In the genomic region with DNA sequence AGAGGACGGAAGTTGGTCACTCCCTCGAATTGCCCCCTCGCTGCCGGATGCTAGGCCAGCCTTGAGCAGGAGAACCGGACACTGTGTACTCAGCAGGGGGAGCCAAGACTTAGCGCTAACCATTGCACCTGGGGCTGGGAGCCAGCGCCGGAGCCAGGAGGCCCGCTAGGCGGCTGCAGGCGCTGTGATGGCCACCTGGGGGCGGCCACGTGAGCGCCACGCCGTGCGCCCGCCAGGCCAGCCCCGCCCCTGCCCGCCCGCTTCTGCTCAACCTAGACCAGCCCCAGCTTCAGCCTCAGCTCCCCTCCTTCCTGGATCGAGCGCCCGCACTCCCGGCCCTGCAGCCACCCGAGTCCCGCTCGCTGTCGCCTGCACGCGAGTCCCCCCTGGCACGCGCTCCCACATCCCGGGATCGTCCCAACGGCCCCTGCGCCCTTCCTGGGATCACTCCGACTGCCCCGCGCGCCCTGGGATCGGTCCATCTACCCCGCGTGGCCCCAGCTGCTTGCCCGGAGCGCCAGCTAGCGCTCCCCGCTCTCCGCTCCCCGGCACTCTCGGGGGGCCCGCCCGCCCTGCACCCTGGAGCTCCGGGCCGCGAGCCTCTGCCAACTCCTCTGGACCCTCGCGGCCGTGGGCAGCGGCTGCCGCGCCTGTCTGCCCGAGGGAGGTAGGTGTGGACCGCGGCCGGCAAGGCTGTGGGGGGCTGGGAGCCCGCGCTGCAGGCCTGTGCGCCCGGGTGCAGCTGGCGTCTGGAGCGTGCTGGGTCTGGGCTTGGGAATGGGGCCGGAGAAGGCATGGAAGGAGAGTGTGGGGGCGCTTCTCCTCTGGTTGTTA, we compare ENCODE assay signal across 8 cellular contexts. TPM values are rescaled to one million over a fixed set of nuclear protein-coding genes. Genes with fewer than 3 reads are reported as not detected.
A peak's percentile ranks its signal among the peaks of the same experiment; 100 is the strongest.
DNase-seq lines count a peak whose midpoint lies in the region; ATAC-seq and TF ChIP-seq lines count a peak whose summit lies in the region.

TSS of gene EEF2K (plus strand) at position 266 of the 834 bp plus-strand sequence. CDS start 19,452 bp downstream, outside the sequence.

- POLR2A ChIA-PET in activated CD4-positive, alpha-beta T cell treated with anti-CD3 and anti-CD28 coated beads for 36 hours (lab: Charles Lee) = interaction anchor here (0.6 to 1.6 kb wide), 3 partner anchors 10 to 91 kb away, joined by 3 to 11 read pairs (median 3); partner anchors contain the start of gene POLR3E

- ATAC-seq in GM19025 (IDR thresholded peaks at IDR 0.05; ENCODE audit: low read depth, unreplicated experiment) (peak; percentile 71), HG03342 (IDR thresholded peaks at IDR 0.05; ENCODE audit: unreplicated experiment) (peak; percentile 73)
- ATAC-seq in activated CD4-positive, alpha-beta T cell treated with anti-CD3 and anti-CD28 coated beads for 36 hours = peak; percentile 88

- CTCF ChIA-PET in activated CD4-positive, alpha-beta T cell treated with anti-CD3 and anti-CD28 coated beads for 36 hours (lab: Charles Lee) = interaction anchor here (0.6 to 6.2 kb wide), 9 partner anchors 10 to 92 kb away, joined by 3 to 55 read pairs (median 5); partner anchors contain the start of gene POLR3E

- H3K4me1 Mint-ChIP-seq in activated CD4-positive, alpha-beta T cell treated with anti-CD3 and anti-CD28 coated beads for 36 hours = peaks cover 36% of the 10 kb centered on the region

- H3K27me3 Mint-ChIP-seq in activated CD4-positive, alpha-beta T cell treated with anti-CD3 and anti-CD28 coated beads for 36 hours = no peaks in the 10 kb centered on the region

- intact Hi-C loops in activated CD4-positive, alpha-beta T cell treated with anti-CD3 and anti-CD28 coated beads for 36 hours (cut with DNase I, micrococcal nuclease) = loop anchor here (1.0 to 2.0 kb wide), 6 partner anchors 11 to 92 kb away; partner anchors contain the start of gene POLR3E (in 1 of the 2)

- H3K27me3 ChIP-seq in layer of hippocampus (ENCODE audit: control insufficient read depth, insufficient read depth, low read length) = no peaks in the 10 kb centered on the region

- H3K27ac Mint-ChIP-seq in activated CD4-positive, alpha-beta T cell treated with anti-CD3 and anti-CD28 coated beads for 36 hours = peak within 1 kb of the TSS; percentile 89

- DNase-seq in AML-193 (lab: John Stamatoyannopoulos, UW) = peak; percentile 89 to 95
- peak; percentile 25 to 84 for DNase-seq in NCI-H446 (lab: John Stamatoyannopoulos, UW)
- peak; percentile 94 for DNase-seq in activated CD4-positive, alpha-beta T cell treated with anti-CD3 and anti-CD28 coated beads for 36 hours
- peak; percentile 97 for DNase-seq in choroid plexus epithelial cell (ENCODE audit: low read depth)
- DNase-seq in stimulated activated CD4-positive, alpha-beta T cell treated with anti-CD3 and anti-CD28 coated beads, Interleukin-1b, Interleukin-23, amount 100 ng/mL, for 4 hours (ENCODE audit: low read depth in 2 of 2) = peak; percentile 66 to 85

- peak; percentile 65 for TF ChIP-seq CTCF in choroid plexus epithelial cell (conservative IDR thresholded peaks at IDR 0.05; ENCODE audit: low read depth, low read length)

- peak within 1 kb of the TSS; percentile 88 for H3K4me3 ChIP-seq in choroid plexus epithelial cell (ENCODE audit: low read depth, low read length)

- H3K36me3 Mint-ChIP-seq in activated CD4-positive, alpha-beta T cell treated with anti-CD3 and anti-CD28 coated beads for 36 hours (ENCODE audit: low read depth) = peaks cover 19% of the 10 kb centered on the region

- H3K9me3 Mint-ChIP-seq in activated CD4-positive, alpha-beta T cell treated with anti-CD3 and anti-CD28 coated beads for 36 hours (ENCODE audit: low read depth) = peaks cover 2% of the 10 kb centered on the region

- H3K27ac ChIP-seq in layer of hippocampus (ENCODE audit: low read depth, low read length) = peak within 1 kb of the TSS; percentile 68

- peak within 1 kb of the TSS; percentile 91 for H3K4me3 Mint-ChIP-seq in activated CD4-positive, alpha-beta T cell treated with anti-CD3 and anti-CD28 coated beads for 36 hours

RNA-seq across cellular contexts. Expression of gene EEF2K, which starts in this region (rescaled TPM):
- total RNA-seq in activated CD4-positive, alpha-beta T cell treated with anti-CD3 and anti-CD28 coated beads for 36 hours = 10 to 100 TPM; 23.9 to 28.3 TPM

Comparison
In these comparisons a context has a peak if more than half of its experiments do, and no peak if none do; other contexts are left out.
1. Peak in every context shown above with its lines: DNase-seq, ATAC-seq, H3K4me3 ChIP-seq and H3K27ac ChIP-seq.